In genomic region chr17:27745207-27745830, GRCh38 we compare ENCODE assay signal across 6 cellular contexts. TPM values are rescaled to one million over a fixed set of nuclear protein-coding genes. Genes with fewer than 3 reads are reported as not detected.
"Had no signal": no experiment of that assay in that cellular context is flagged by ENCODE, and none has a peak within 500 bp of the region (broad histone marks: within the 10 kb centered on the region; RNA-seq: fewer than 3 reads in every experiment).

No MANE protein-coding gene starts in this region.

RNA-seq across cellular contexts. Expression of gene NOS2, which starts 55.0 kb away (rescaled TPM):
- total RNA-seq: activated B cell treated with CpG ODN at 0.5 μM for 24 hours; activated CD8-positive, alpha-beta T cell treated with anti-CD3 and anti-CD28 coated beads, Interleukin-2, amount 10 ng/mL, durations not matched to agents 7 days and 5 days; activated T-helper 1 cell treated with anti-CD3 and anti-CD28 coated beads, Interleukin-12 subunit alpha, Interleukin-12 subunit beta, Interleukin-2, Interleukin-4 antibody, amounts not matched to agents 30 ng/mL and 10 ng/mL and 1 ng/mL, durations not matched to agents 14 hours and 24 hours and 36 hours; activated T-helper 2 cell treated with anti-CD3 and anti-CD28 coated beads, Interferon-gamma antibody, Interleukin-2, Interleukin-4, amounts not matched to agents 10 μg/mL and 5 μg/mL and 100 μg/mL, durations not matched to agents 14 hours and 24 hours and 36 hours; esophagus mucosa; foreskin keratinocyte had no signal
